Comparison of ENCODE assay signal across 8 cellular contexts in genomic region chr1:115641762-115642167, GRCh38. TPM values are rescaled to one million over a fixed set of nuclear protein-coding genes. Genes with fewer than 3 reads are reported as not detected.
DNase-seq lines count a peak whose midpoint lies in the region; ATAC-seq, FAIRE-seq and TF ChIP-seq lines count a peak whose summit lies in the region.

Gene VANGL1 (plus strand): TSS chr1:115641970. CDS start chr1:115651414, 9,444 bp downstream.

- intact Hi-C loops in CD4-positive, alpha-beta memory T cell (cut with micrococcal nuclease), result no loop called here
- intact Hi-C loops in esophagus squamous epithelium (cut with DNase I), result no loop called here

- H3K36me3 Mint-ChIP-seq in CD4-positive, alpha-beta memory T cell, result peaks cover 0 to 13% of the 10 kb centered on the region in 2 donors
- H3K36me3 Mint-ChIP-seq in naive thymus-derived CD8-positive, alpha-beta T cell, result peaks cover 0 to 23% (median 10%) of the 10 kb centered on the region in 3 donors

- TF ChIP-seq POLR2A in GM18951 (IDR thresholded peaks at IDR 0.05; ENCODE audit: extremely low read depth, insufficient read depth, insufficient read length) (peak; percentile 60), esophagus squamous epithelium (IDR thresholded peaks at IDR 0.05) (peak in 2 of 4 donors; percentile 53)

- ATAC-seq in HG03095 (IDR thresholded peaks at IDR 0.05; ENCODE audit: unreplicated experiment), result peak; percentile 53
- ATAC-seq in naive thymus-derived CD8-positive, alpha-beta T cell, result peak; percentile 55 to 60

- peak in 3 of 5 donors; percentile 18 to 26 (median 23) for DNase-seq in CD4-positive, alpha-beta memory T cell
- DNase-seq in NCI-H2227 treated with DMSO at 0.1 percent for 48 hours (lab: John Stamatoyannopoulos, UW) (peak; percentile 39), esophagus squamous epithelium (lab: John Stamatoyannopoulos, UW) (no peak), urothelium cell line (ENCODE audit: low spot score) (peak; percentile 92)
- DNase-seq in activated CD8-positive, alpha-beta memory T cell treated with anti-CD3 and anti-CD28 coated beads for 48 hours (ENCODE audit: low read depth in 2 of 3, low spot score in 2 of 3), result peak in 2 of 3 experiments; percentile 10 to 17
- no peak for DNase-seq in naive thymus-derived CD8-positive, alpha-beta T cell

- peak within 1 kb of the TSS in 1 of 2 donors; percentile 57 for H3K4me3 ChIP-seq in CD4-positive, alpha-beta memory T cell (ENCODE audit: low read length in 2 of 2)
- peak within 1 kb of the TSS; percentile 74 to 94 (median 90) for H3K4me3 ChIP-seq in esophagus squamous epithelium

- FAIRE-seq in urothelium cell line (lab: Jason Lieb, UNC), result no peak

- WGBS in esophagus squamous epithelium, 2 donors, result 2% methylated on average over 7 of the region's 61 CpGs; no CpG with 5 or more reads in 1 of the 2 donors

- H3K9me3 Mint-ChIP-seq in CD4-positive, alpha-beta memory T cell, result peaks cover 4 to 34% (median 21%) of the 10 kb centered on the region in 8 donors
- peaks cover 9 to 51% (median 32%) of the 10 kb centered on the region in 9 donors for H3K9me3 Mint-ChIP-seq in naive thymus-derived CD8-positive, alpha-beta T cell

- CTCF ChIA-PET in CD4-positive, alpha-beta memory T cell (lab: Charles Lee; ENCODE audit: partially characterized antibody), result no interaction called here

- H3K27ac ChIP-seq in CD4-positive, alpha-beta memory T cell (ENCODE audit: low read depth, low read length), result no peak within 1 kb of the TSS
- H3K27ac ChIP-seq in esophagus squamous epithelium, result peak within 1 kb of the TSS; percentile 85 to 89 (median 86)

- TF ChIP-seq CTCF in esophagus squamous epithelium (IDR thresholded peaks at IDR 0.05), result no peak

- POLR2A ChIA-PET in CD4-positive, alpha-beta memory T cell (lab: Charles Lee; ENCODE audit: partially characterized antibody), result no interaction called here
- POLR2A ChIA-PET in naive thymus-derived CD8-positive, alpha-beta T cell (lab: Charles Lee), result no interaction called here

- peak within 1 kb of the TSS in 3 of 7 donors; percentile 9 to 71 (median 29) for H3K27ac Mint-ChIP-seq in CD4-positive, alpha-beta memory T cell
- H3K27ac Mint-ChIP-seq in naive thymus-derived CD8-positive, alpha-beta T cell, result peak within 1 kb of the TSS in 3 of 10 donors; percentile 31 to 73 (median 35)

- peak within 1 kb of the TSS; percentile 80 to 89 (median 85) for H3K4me3 Mint-ChIP-seq in CD4-positive, alpha-beta memory T cell
- H3K4me3 Mint-ChIP-seq in naive thymus-derived CD8-positive, alpha-beta T cell, result peak within 1 kb of the TSS; percentile 69 to 94 (median 82)

- H3K9me3 ChIP-seq in CD4-positive, alpha-beta memory T cell (ENCODE audit: control insufficient read depth in 1 of 2, low read length in 2 of 2), result no peaks in the 10 kb centered on the region
- peaks cover 0 to 11% (median 4%) of the 10 kb centered on the region in 3 donors for H3K9me3 ChIP-seq in esophagus squamous epithelium

- in situ Hi-C loops in GM18951 (cut with MboI; ENCODE audit: low sequenced_read_pairs, unreplicated experiment), result no loop called here

- peaks cover 10 to 18% (median 13%) of the 10 kb centered on the region in 4 donors for H3K4me1 Mint-ChIP-seq in CD4-positive, alpha-beta memory T cell
- H3K4me1 Mint-ChIP-seq in naive thymus-derived CD8-positive, alpha-beta T cell, result peaks cover 4 to 18% (median 10%) of the 10 kb centered on the region in 4 donors

- H3K36me3 ChIP-seq in CD4-positive, alpha-beta memory T cell (ENCODE audit: insufficient read depth, low read length), result no peaks in the 10 kb centered on the region
- no peaks in the 10 kb centered on the region for H3K36me3 ChIP-seq in esophagus squamous epithelium

- no peaks in the 10 kb centered on the region for H3K27me3 ChIP-seq in CD4-positive, alpha-beta memory T cell (ENCODE audit: insufficient read depth, low read length)
- H3K27me3 ChIP-seq in esophagus squamous epithelium, result peaks cover 0 to 4% (median 0%) of the 10 kb centered on the region in 4 donors

- peaks cover 10 to 11% of the 10 kb centered on the region in 2 donors for H3K27me3 Mint-ChIP-seq in CD4-positive, alpha-beta memory T cell
- H3K27me3 Mint-ChIP-seq in naive thymus-derived CD8-positive, alpha-beta T cell, result peaks cover 20 to 38% (median 31%) of the 10 kb centered on the region in 5 donors

- H3K4me1 ChIP-seq in CD4-positive, alpha-beta memory T cell (ENCODE audit: insufficient read depth, low read length), result peaks cover 13% of the 10 kb centered on the region
- H3K4me1 ChIP-seq in esophagus squamous epithelium, result peaks cover 0 to 41% (median 10%) of the 10 kb centered on the region in 3 donors

RNA-seq across cellular contexts. Expression of gene VANGL1, which starts in this region (rescaled TPM):
- total RNA-seq in CD4-positive, alpha-beta memory T cell, result 1 to 10 TPM; 1.5 to 1.9 TPM
- 1 to 10 TPM; 1.6 to 2.3 TPM for polyA plus RNA-seq in CD4-positive, alpha-beta memory T cell
- total RNA-seq in esophagus squamous epithelium, result 10 to 100 TPM; 14.3 to 20.4 (median 17.3) TPM
- under 1 TPM; 0.22 to 0.55 TPM for total RNA-seq in naive thymus-derived CD8-positive, alpha-beta T cell
- 1 to 10 TPM in 1 of 3 donors, under 1 TPM in 2; 0.22 to 3.4 (median 0.23) TPM for polyA plus RNA-seq in naive thymus-derived CD8-positive, alpha-beta T cell

Comparison
In these comparisons a context has a peak if more than half of its experiments do, and no peak if none do; other contexts are left out.
1. RNA of gene VANGL1 (total RNA-seq): 14.3 to 20.4 TPM in esophagus squamous epithelium; 1.5 to 1.9 TPM in CD4-positive, alpha-beta memory T cell and 0.22 to 0.55 TPM in naive thymus-derived CD8-positive, alpha-beta T cell; every median in the first group is over 4 times any median in the second.
2. DNase-seq: peak in CD4-positive, alpha-beta memory T cell (3 of 5), NCI-H2227 treated with DMSO at 0.1 percent for 48 hours (single experiment), activated CD8-positive, alpha-beta memory T cell treated with anti-CD3 and anti-CD28 coated beads for 48 hours (2 of 3) and urothelium cell line (single experiment); none in esophagus squamous epithelium (single experiment) and naive thymus-derived CD8-positive, alpha-beta T cell (0 of 10).